11 cellular contexts compared by ENCODE assay signal in the genomic region with DNA sequence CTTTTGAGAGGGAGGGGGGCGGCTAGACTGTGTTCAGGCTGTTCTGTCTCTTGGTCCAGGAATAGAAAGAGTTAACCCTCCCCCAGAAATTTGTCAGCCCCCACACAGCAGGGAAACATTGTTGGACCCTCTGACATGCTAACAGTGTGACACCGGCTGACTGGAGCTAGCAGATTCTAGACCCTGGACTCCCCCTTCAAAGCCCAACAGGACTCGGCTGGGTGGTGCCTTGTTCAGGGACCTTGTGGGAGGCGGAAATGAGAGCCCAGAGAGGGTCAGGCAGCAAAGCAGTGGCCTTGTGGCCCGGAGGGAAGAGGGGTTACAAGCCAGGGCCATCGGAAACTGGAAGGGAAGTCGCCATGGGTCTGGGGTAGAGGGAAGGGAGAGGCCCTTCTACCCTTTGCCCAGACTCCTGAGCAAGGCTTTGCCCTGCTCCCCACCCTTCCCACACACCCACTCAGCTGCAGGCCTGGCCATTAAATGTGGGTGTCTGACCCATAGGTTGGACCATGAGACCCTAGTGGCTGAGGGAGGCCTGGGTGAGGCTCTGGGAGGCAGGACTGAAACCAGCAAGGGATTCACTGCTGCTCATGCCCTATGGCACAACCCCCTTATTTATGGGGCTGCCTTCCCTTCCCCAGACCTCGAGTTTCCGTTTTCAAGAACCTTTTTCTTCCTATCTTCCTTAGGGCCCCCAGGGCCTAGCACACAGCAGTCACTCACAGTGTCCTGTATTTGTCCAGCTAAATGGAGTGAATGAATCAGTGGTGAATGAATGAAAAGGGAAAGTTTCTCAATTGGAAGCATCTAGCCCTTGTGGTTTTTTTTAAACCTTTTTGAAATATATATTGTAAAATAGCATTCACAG. TPM values are rescaled to one million over a fixed set of nuclear protein-coding genes. Genes with fewer than 3 reads are reported as not detected.
DNase-seq lines count a peak whose midpoint lies in the region; ATAC-seq, FAIRE-seq and TF ChIP-seq lines count a peak whose summit lies in the region.
"Had no signal": no experiment of that assay in that cellular context is flagged by ENCODE, and none has a peak within 500 bp of the region (broad histone marks: within the 10 kb centered on the region; RNA-seq: fewer than 3 reads in every experiment).

No MANE protein-coding gene starts in this region.

- peak overlapping the region; percentile 49 for H2AK5ac ChIP-seq in neuronal stem cell (ENCODE audit: low read depth, low read length)

- no peaks in the 10 kb centered on the region for H4K20me1 ChIP-seq in endothelial cell of umbilical vein (replicated peaks; ENCODE audit: control insufficient read depth, extremely low read depth, insufficient read depth, low read length)

- H3K4me1 Mint-ChIP-seq in activated T-helper 17 cell treated with anti-CD3 and anti-CD28 coated beads, Interleukin-2, amount 50 U/mL, for 72 hours, result peaks cover 14% of the 10 kb centered on the region
- peaks cover 55% of the 10 kb centered on the region for H3K4me1 Mint-ChIP-seq in stimulated activated effector memory CD8-positive, alpha-beta T cell treated with anti-CD3 and anti-CD28 coated beads, Interleukin-12 subunit alpha, Interleukin-12 subunit beta, amount 100 ng/mL, for 72 hours

- peak overlapping the region; percentile 86 for H3K18ac ChIP-seq in neuronal stem cell (ENCODE audit: low read length)

- H3K4ac ChIP-seq in neuronal stem cell (ENCODE audit: low read length), result no peak overlapping the region

- H3K4me1 ChIP-seq in endothelial cell of umbilical vein (ENCODE audit: control insufficient read depth, extremely low read depth, insufficient read depth, low read length), result peaks cover 34% of the 10 kb centered on the region
- H3K4me1 ChIP-seq in neuronal stem cell (ENCODE audit: control insufficient read depth in 2 of 2, insufficient read depth in 1 of 2, low read depth in 1 of 2, low read length in 2 of 2), result peaks cover 22 to 47% of the 10 kb centered on the region in 2 donors

- no peak overlapping the region for H2BK12ac ChIP-seq in neuronal stem cell (ENCODE audit: low read length)

- H3K79me1 ChIP-seq in neuronal stem cell (ENCODE audit: low read depth, low read length), result peaks cover 31% of the 10 kb centered on the region

- DNase-seq in COLO829 (ENCODE audit: low spot score) (peak; percentile 79), NB4 (ENCODE audit: low read depth) (peak; percentile 29), endothelial cell of umbilical vein (ENCODE audit: low read depth, low spot score) (peak; percentile 69), neuronal stem cell (ENCODE audit: low spot score) (no peak), midbrain (lab: John Stamatoyannopoulos, UW) (no peak), middle frontal gyrus (ENCODE audit: extremely low spot score, low spot score) (no peak)
- no peak for DNase-seq in stimulated activated effector memory CD8-positive, alpha-beta T cell treated with anti-CD3 and anti-CD28 coated beads, Interleukin-12 subunit alpha, Interleukin-12 subunit beta, amount 100 ng/mL, for 72 hours (ENCODE audit: low spot score in 2 of 2)
- DNase-seq: activated gamma-delta T cell, DMS53 had no signal

- H3K27ac Mint-ChIP-seq in activated T-helper 17 cell treated with anti-CD3 and anti-CD28 coated beads, Interleukin-2, amount 50 U/mL, for 72 hours, result no peak overlapping the region
- H3K27ac Mint-ChIP-seq in stimulated activated effector memory CD8-positive, alpha-beta T cell treated with anti-CD3 and anti-CD28 coated beads, Interleukin-12 subunit alpha, Interleukin-12 subunit beta, amount 100 ng/mL, for 72 hours, result no peak overlapping the region

- H3K9me1 ChIP-seq in endothelial cell of umbilical vein (replicated peaks; ENCODE audit: control insufficient read depth, extremely low read depth, insufficient read depth, low read length), result no peaks in the 10 kb centered on the region

- H3K4me3 Mint-ChIP-seq in activated T-helper 17 cell treated with anti-CD3 and anti-CD28 coated beads, Interleukin-2, amount 50 U/mL, for 72 hours, result no peak overlapping the region
- no peak overlapping the region for H3K4me3 Mint-ChIP-seq in stimulated activated effector memory CD8-positive, alpha-beta T cell treated with anti-CD3 and anti-CD28 coated beads, Interleukin-12 subunit alpha, Interleukin-12 subunit beta, amount 100 ng/mL, for 72 hours

- no peak overlapping the region for H3K14ac ChIP-seq in neuronal stem cell (ENCODE audit: low read length)

- no peak overlapping the region for H3K4me3 ChIP-seq in NB4 (ENCODE audit: low read depth, low read length)
- no peak overlapping the region for H3K4me3 ChIP-seq in endothelial cell of umbilical vein (replicated peaks in 1 of 3; ENCODE audit: insufficient read depth in 1 of 3, low read depth in 1 of 3, low read length in 3 of 3)
- H3K4me3 ChIP-seq in neuronal stem cell (ENCODE audit: low read length in 2 of 2), result peak overlapping the region in 1 of 2 donors; percentile 80

- H3K23ac ChIP-seq in neuronal stem cell (ENCODE audit: low read depth, low read length, poor library complexity), result no peak overlapping the region

- H3K27me3 ChIP-seq in endothelial cell of umbilical vein (ENCODE audit: control insufficient read depth in 2 of 2, insufficient read depth in 2 of 2, low read length in 2 of 2) (no peaks in the 10 kb centered on the region), neuronal stem cell (ENCODE audit: control insufficient read depth in 3 of 3, insufficient read depth in 3 of 3, low read depth in 1 of 3, low read length in 3 of 3) (peaks cover 0 to 15% (median 0%) of the 10 kb centered on the region in 3 experiments)

- H3K27ac ChIP-seq in endothelial cell of umbilical vein (ENCODE audit: insufficient read depth, low read depth, low read length), result peak overlapping the region; percentile 94
- H3K27ac ChIP-seq in neuronal stem cell (replicated peaks; ENCODE audit: low read length), result no peak overlapping the region

- ATAC-seq in activated T-helper 17 cell treated with anti-CD3 and anti-CD28 coated beads, Interleukin-2, amount 50 U/mL, for 72 hours (replicated peaks), result no peak
- no peak for ATAC-seq in stimulated activated effector memory CD8-positive, alpha-beta T cell treated with anti-CD3 and anti-CD28 coated beads, Interleukin-12 subunit alpha, Interleukin-12 subunit beta, amount 100 ng/mL, for 72 hours

- TSS peak; percentile 52 for BruUV-seq in endothelial cell of umbilical vein (replicated peaks; lab: Mats Ljungman, UMichigan)

- no peaks in the 10 kb centered on the region for H3K9me3 Mint-ChIP-seq in activated T-helper 17 cell treated with anti-CD3 and anti-CD28 coated beads, Interleukin-2, amount 50 U/mL, for 72 hours
- no peaks in the 10 kb centered on the region for H3K9me3 Mint-ChIP-seq in stimulated activated effector memory CD8-positive, alpha-beta T cell treated with anti-CD3 and anti-CD28 coated beads, Interleukin-12 subunit alpha, Interleukin-12 subunit beta, amount 100 ng/mL, for 72 hours

- peaks cover 22% of the 10 kb centered on the region for H3K27me3 Mint-ChIP-seq in activated T-helper 17 cell treated with anti-CD3 and anti-CD28 coated beads, Interleukin-2, amount 50 U/mL, for 72 hours

- POLR2A ChIA-PET in endothelial cell of umbilical vein (lab: Charles Lee), result interaction anchor here (0.9 kb wide), 1 partner anchor 32 kb away, joined by 3 read pairs; no protein-coding TSS in a partner anchor

- H3K4me2 ChIP-seq in endothelial cell of umbilical vein (ENCODE audit: insufficient read depth, low read length), result peak overlapping the region; percentile 40
- H3K4me2 ChIP-seq in neuronal stem cell (ENCODE audit: insufficient read depth, low read length, poor library complexity, severe bottlenecking), result peak overlapping the region; percentile 94

- TF ChIP-seq CTCF in NB4 (IDR thresholded peaks at IDR 0.05; ENCODE audit: low read depth, low read length) (no peak), endothelial cell of umbilical vein (IDR thresholded peaks at IDR 0.05; ENCODE audit: extremely low read depth in 1 of 2, insufficient read depth in 1 of 2, low read depth in 1 of 2, low read length in 2 of 2) (no peak)

- H2BK5ac ChIP-seq in neuronal stem cell (ENCODE audit: low read length), result peak overlapping the region; percentile 76

- TF ChIP-seq POLR2A in NB4 (IDR thresholded peaks at IDR 0.05; ENCODE audit: extremely low read depth, insufficient read length) (no peak), endothelial cell of umbilical vein (IDR thresholded peaks at IDR 0.05; ENCODE audit: low read depth, low read length) (no peak)

- WGBS in neuronal stem cell (ENCODE audit: extremely low coverage in 2 of 2, insufficient read length in 2 of 2, insufficient replicate concordance in 1 of 2), 2 donors, result no CpG with 5 or more reads among the region's 9 CpGs

- no peaks in the 10 kb centered on the region for H3K9me3 ChIP-seq in endothelial cell of umbilical vein (replicated peaks; ENCODE audit: control insufficient read depth, insufficient read depth, low read length)
- no peaks in the 10 kb centered on the region for H3K9me3 ChIP-seq in neuronal stem cell (replicated peaks in 1 of 2; ENCODE audit: control insufficient read depth in 2 of 2, insufficient read depth in 1 of 2, low read depth in 1 of 2, low read length in 2 of 2)

- H4K91ac ChIP-seq in neuronal stem cell (ENCODE audit: low read depth, low read length, poor library complexity), result no peak overlapping the region

- no peak overlapping the region for H4K8ac ChIP-seq in neuronal stem cell (ENCODE audit: low read depth, low read length)

- H3K36me3 Mint-ChIP-seq in activated T-helper 17 cell treated with anti-CD3 and anti-CD28 coated beads, Interleukin-2, amount 50 U/mL, for 72 hours (ENCODE audit: low read depth), result no peaks in the 10 kb centered on the region
- H3K36me3 Mint-ChIP-seq in stimulated activated effector memory CD8-positive, alpha-beta T cell treated with anti-CD3 and anti-CD28 coated beads, Interleukin-12 subunit alpha, Interleukin-12 subunit beta, amount 100 ng/mL, for 72 hours, result peaks cover 10% of the 10 kb centered on the region

- CTCF ChIA-PET in endothelial cell of umbilical vein (lab: Charles Lee), result interaction anchor here (1.4 to 2.4 kb wide), 6 partner anchors 13 to 193 kb away, joined by 3 to 7 read pairs (median 5); no protein-coding TSS in a partner anchor

- intact Hi-C loops in endothelial cell of umbilical vein (cut with micrococcal nuclease), result loop anchor here (1.0 to 5.0 kb wide), 4 partner anchors 26 to 56 kb away; no protein-coding TSS in a partner anchor

- H3K79me2 ChIP-seq in endothelial cell of umbilical vein (ENCODE audit: control insufficient read depth, insufficient read depth, low read length), result peaks cover 51% of the 10 kb centered on the region

- peak overlapping the region; percentile 81 for H3K9ac ChIP-seq in endothelial cell of umbilical vein (replicated peaks; ENCODE audit: extremely low read depth, insufficient read depth, low read length)
- H3K9ac ChIP-seq in neuronal stem cell (ENCODE audit: low read depth, low read length, poor library complexity), result no peak overlapping the region

- H2BK15ac ChIP-seq in neuronal stem cell (ENCODE audit: low read length), result peak overlapping the region; percentile 43

- peak; percentile 88 for FAIRE-seq in endothelial cell of umbilical vein (lab: Jason Lieb, UNC)
- FAIRE-seq: urothelium cell line had no signal

- dilution Hi-C loops in endothelial cell of umbilical vein (cut with MboI; ENCODE audit: extremely low pct_ligation_motif_present, low sequenced_read_pairs), result no loop called here

- peak overlapping the region; percentile 81 for H2BK120ac ChIP-seq in neuronal stem cell (ENCODE audit: low read depth, low read length)

- no peaks in the 10 kb centered on the region for H3K36me3 ChIP-seq in endothelial cell of umbilical vein (ENCODE audit: control insufficient read depth in 2 of 2, extremely low read depth in 1 of 2, insufficient read depth in 2 of 2, low read length in 2 of 2)
- H3K36me3 ChIP-seq in neuronal stem cell (replicated peaks in 1 of 2; ENCODE audit: control insufficient read depth in 2 of 2, insufficient read depth in 2 of 2, low read length in 2 of 2), result peaks cover 8 to 36% of the 10 kb centered on the region in 2 donors

- H2AFZ ChIP-seq in endothelial cell of umbilical vein (ENCODE audit: low read depth, low read length) (no peak overlapping the region), neuronal stem cell (ENCODE audit: low read length) (no peak overlapping the region)

RNA-seq across cellular contexts. Expression of a gene that starts 44.8 kb away (rescaled TPM):
- total RNA-seq in endothelial cell of umbilical vein, result 43.3 and 47.3 TPM in 2 replicates
- 7.4 and 7.8 TPM in 2 replicates for polyA plus RNA-seq in endothelial cell of umbilical vein
- polyA plus RNA-seq in endothelial cell of umbilical vein (2011; cell fraction: cytosol; rRNA removed), result 5.2 and 6.3 TPM in 2 replicates
- polyA plus RNA-seq in endothelial cell of umbilical vein (2011; cell fraction: nucleus; rRNA removed), result 17.5 and 19.2 TPM in 2 replicates
- polyA plus RNA-seq in endothelial cell of umbilical vein (2012), result 14.2 and 19.1 TPM in 2 replicates
- 8.2 and 14.0 TPM in 2 replicates for polyA minus RNA-seq in endothelial cell of umbilical vein
- 9.0 TPM for polyA minus RNA-seq in endothelial cell of umbilical vein (2011; cell fraction: cytosol; rRNA and poly(A)+ RNA removed)
- 17.7 and 21.7 TPM in 2 replicates for polyA minus RNA-seq in endothelial cell of umbilical vein (2011; cell fraction: nucleus; rRNA and poly(A)+ RNA removed)
- 15.1 TPM for polyA plus RNA-seq in neuronal stem cell (2013, experiment 1 of 2)
- polyA plus RNA-seq in neuronal stem cell (2013, experiment 2 of 2), result 16.0 TPM
- 10 to 100 TPM in 1 of 2 donors, 1 to 10 TPM in 1; 7.0 to 16.0 TPM for total RNA-seq in activated T-helper 17 cell treated with anti-CD3 and anti-CD28 coated beads, Interleukin-2, amount 50 U/mL, for 72 hours

Comparison
In these comparisons a context has a peak if more than half of its experiments do, and no peak if none do; other contexts are left out.
1. DNase-seq: peak in COLO829 (single experiment), NB4 (single experiment) and endothelial cell of umbilical vein (single experiment); none in neuronal stem cell (single experiment), midbrain (single experiment), middle frontal gyrus (single experiment) and stimulated activated effector memory CD8-positive, alpha-beta T cell treated with anti-CD3 and anti-CD28 coated beads, Interleukin-12 subunit alpha, Interleukin-12 subunit beta, amount 100 ng/mL, for 72 hours (0 of 2).